Comparison of ENCODE assay signal across 8 cellular contexts in genomic region chr19:39407644-39408391, GRCh38. TPM values are rescaled to one million over a fixed set of nuclear protein-coding genes. Genes with fewer than 3 reads are reported as not detected.
DNase-seq lines count a peak whose midpoint lies in the region; ATAC-seq and TF ChIP-seq lines count a peak whose summit lies in the region.

No MANE protein-coding gene starts in this region.

- no peak for TF ChIP-seq EP300 in stomach (IDR thresholded peaks at IDR 0.05)

- peaks cover 64% of the 10 kb centered on the region for H3K4me1 Mint-ChIP-seq in central memory CD8-positive, alpha-beta T cell

- H3K9ac ChIP-seq in GM23248 (peak overlapping the region; percentile 97), liver (ENCODE audit: low read depth in 1 of 2, low read length in 2 of 2) (peak overlapping the region; percentile 98 to 99)

- DNase-seq in GM23248 (peak; percentile 64), T-helper 22 cell (ENCODE audit: low read depth) (peak; percentile 49), stomach (peak; percentile 76), AG20443 (ENCODE audit: low spot score) (no peak)
- peak; percentile 48 to 68 for DNase-seq in central memory CD8-positive, alpha-beta T cell (ENCODE audit: low spot score in 2 of 2)

- H3K27ac Mint-ChIP-seq in central memory CD8-positive, alpha-beta T cell (ENCODE audit: low read depth), result peak overlapping the region; percentile 100

- peaks cover 5% of the 10 kb centered on the region for H3K9me3 Mint-ChIP-seq in central memory CD8-positive, alpha-beta T cell

- peak overlapping the region; percentile 87 for H3K4me3 ChIP-seq in GM23248
- H3K4me3 ChIP-seq in liver (ENCODE audit: low read depth in 1 of 3, low read length in 3 of 3), result peak overlapping the region; percentile 89 to 95 (median 94)
- peak overlapping the region; percentile 91 to 95 (median 93) for H3K4me3 ChIP-seq in stomach

- H3F3A ChIP-seq in GM23248 (ENCODE audit: insufficient read depth), result peaks cover 34% of the 10 kb centered on the region

- peak overlapping the region; percentile 96 for H3K27ac ChIP-seq in GM23248
- H3K27ac ChIP-seq in liver (ENCODE audit: low read depth in 1 of 2, low read length in 2 of 2), result peak overlapping the region; percentile 89 to 95
- peak overlapping the region; percentile 98 to 100 (median 99) for H3K27ac ChIP-seq in stomach

- whole genome bisulfite sequencing in GM23248 (ENCODE audit: low coverage in 1 of 2, low lambda C conversion rate in 2 of 2, missing lambda C conversion rate in 2 of 2), 2 experiments, result 0 to 1% methylated on average over 33 to 36 of the region's 41 CpGs
- WGBS in liver, result 5% methylated on average over 41 of the region's 41 CpGs
- 2 to 13% (median 11%) methylated on average over 25 to 41 of the region's 41 CpGs for WGBS in stomach, 5 donors

- H3K4me2 ChIP-seq in GM23248 (ENCODE audit: unreplicated experiment), result peak overlapping the region; percentile 94

- peaks cover 24% of the 10 kb centered on the region for H3K79me2 ChIP-seq in GM23248 (ENCODE audit: insufficient read depth)

- H2AFZ ChIP-seq in GM23248, result no peak overlapping the region

- intact Hi-C loops in stomach (cut with DNase I; ENCODE audit: low total_unique reads), result no loop called here

- no peaks in the 10 kb centered on the region for H3K27me3 Mint-ChIP-seq in central memory CD8-positive, alpha-beta T cell

- in situ Hi-C loops in GM23248 (cut with MboI), result no loop called here

- H3K9me3 ChIP-seq in GM23248 (ENCODE audit: low read depth), result no peaks in the 10 kb centered on the region
- no peaks in the 10 kb centered on the region for H3K9me3 ChIP-seq in liver (ENCODE audit: control insufficient read depth in 4 of 4, low read length in 3 of 4)
- no peaks in the 10 kb centered on the region for H3K9me3 ChIP-seq in stomach

- H3K36me3 Mint-ChIP-seq in central memory CD8-positive, alpha-beta T cell (ENCODE audit: insufficient read depth), result peaks cover 86% of the 10 kb centered on the region

- H3K36me3 ChIP-seq in GM23248 (ENCODE audit: low read depth) (peaks cover 11% of the 10 kb centered on the region; the same call in 1 of the 2 replicates), liver (ENCODE audit: control insufficient read depth in 4 of 4, insufficient read depth in 3 of 4, low read depth in 1 of 4, low read length in 3 of 4) (peaks cover 0 to 9% (median 0%) of the 10 kb centered on the region in 4 donors), stomach (peaks cover 15 to 23% (median 20%) of the 10 kb centered on the region in 4 donors)

- peak; percentile 2 for ATAC-seq in central memory CD8-positive, alpha-beta T cell (replicated peaks; ENCODE audit: extremely low read depth, poor library complexity, severe bottlenecking)
- no peak for ATAC-seq in HG02763 (IDR thresholded peaks at IDR 0.05; ENCODE audit: unreplicated experiment)
- no peak for ATAC-seq in GM18520 (IDR thresholded peaks at IDR 0.05; ENCODE audit: unreplicated experiment)

- peak overlapping the region; percentile 80 for H3K4me3 Mint-ChIP-seq in central memory CD8-positive, alpha-beta T cell

- peak in 3 of 4 donors; percentile 48 to 78 (median 55) for TF ChIP-seq POLR2A in stomach (IDR thresholded peaks at IDR 0.05)

- H4K20me1 ChIP-seq in GM23248 (ENCODE audit: insufficient read depth), result no peaks in the 10 kb centered on the region

- H3K9me2 ChIP-seq in GM23248 (ENCODE audit: insufficient read depth), result no peaks in the 10 kb centered on the region

- H3K4me1 ChIP-seq in GM23248 (ENCODE audit: insufficient read depth), result peaks cover 34% of the 10 kb centered on the region
- peaks cover 7 to 28% (median 12%) of the 10 kb centered on the region in 4 donors for H3K4me1 ChIP-seq in liver (ENCODE audit: control insufficient read depth in 4 of 4, insufficient read depth in 4 of 4, low read length in 3 of 4)
- H3K4me1 ChIP-seq in stomach, result peaks cover 38 to 66% (median 54%) of the 10 kb centered on the region in 4 donors

- TF ChIP-seq RAD21 in liver (IDR thresholded peaks at IDR 0.05), result no peak

- TF ChIP-seq CTCF in liver (IDR thresholded peaks at IDR 0.05; ENCODE audit: low read depth, low read length, missing input control) (no peak), stomach (IDR thresholded peaks at IDR 0.05) (no peak)

- H3K27me3 ChIP-seq in GM23248 (replicated peaks; ENCODE audit: insufficient read depth) (no peaks in the 10 kb centered on the region), liver (ENCODE audit: control insufficient read depth in 4 of 4, insufficient read depth in 4 of 4, low read length in 3 of 4) (no peaks in the 10 kb centered on the region), stomach (no peaks in the 10 kb centered on the region)

TF ChIP-seq in liver, 16 proteins besides CTCF, POLR2A, EP300 and RAD21 (continues in another document):
- TF ChIP-seq MAX (IDR thresholded peaks at IDR 0.05), result no peak
- TF ChIP-seq REST (IDR thresholded peaks at IDR 0.05), result no peak
- TF ChIP-seq NR2F2 (IDR thresholded peaks at IDR 0.05), result peak; percentile 3
- no peak for TF ChIP-seq SP1 (IDR thresholded peaks at IDR 0.05)
- TF ChIP-seq TAF1 (conservative IDR thresholded peaks at IDR 0.05), result no peak
- TF ChIP-seq RXRA (IDR thresholded peaks at IDR 0.05), result peak in 1 of 2 donors; percentile 5
- TF ChIP-seq HNF4G (IDR thresholded peaks at IDR 0.05), result no peak
- TF ChIP-seq FOXA2 (IDR thresholded peaks at IDR 0.05), result no peak

RNA-seq across cellular contexts. Expression of gene ZFP36, which starts 1.2 kb away (rescaled TPM):
- 7.0 and 13.9 TPM in 2 replicates for total RNA-seq in GM23248 (2014; rRNA removed; shearing (Covaris generic))
- 86.2 and 86.6 TPM in 2 replicates for polyA plus RNA-seq in GM23248 (2016; fragmentation: Nextera tagmentation; extraction: Ambion mirVana)
- total RNA-seq in liver, result 1 to 10 TPM; 3.6 to 9.0 TPM
- 10 to 100 TPM; 62.0 to 91.9 TPM for polyA plus RNA-seq in liver
- 1,000 to 10,000 TPM in 1 of 5 donors, 100 to 1,000 TPM in 3, 10 to 100 TPM in 1; 26.1 to 1,667 (median 340) TPM for total RNA-seq in stomach
- 100 to 1,000 TPM; 127 to 150 (median 136) TPM for polyA plus RNA-seq in stomach

RNA-seq across cellular contexts. Expression of gene PLEKHG2, which starts 4.7 kb away (rescaled TPM):
- 12.0 and 17.5 TPM in 2 replicates for total RNA-seq in GM23248 (2014; rRNA removed; shearing (Covaris generic))
- polyA plus RNA-seq in GM23248 (2016; fragmentation: Nextera tagmentation; extraction: Ambion mirVana), result 12.2 and 13.5 TPM in 2 replicates
- total RNA-seq in liver, result 1 to 10 TPM; 3.7 to 4.5 TPM
- 1 to 10 TPM; 2.1 to 2.2 TPM for polyA plus RNA-seq in liver
- 10 to 100 TPM in 2 of 5 donors, 1 to 10 TPM in 3; 1.4 to 20.2 (median 8.5) TPM for total RNA-seq in stomach
- polyA plus RNA-seq in stomach, result 1 to 10 TPM; 4.6 to 6.3 (median 4.9) TPM

RNA-seq across cellular contexts. Expression of gene MED29, which starts 16.6 kb away (rescaled TPM):
- total RNA-seq in GM23248 (2014; rRNA removed; shearing (Covaris generic)), result 27.7 and 29.6 TPM in 2 replicates
- 34.9 and 39.2 TPM in 2 replicates for polyA plus RNA-seq in GM23248 (2016; fragmentation: Nextera tagmentation; extraction: Ambion mirVana)
- 10 to 100 TPM; 11.0 to 13.8 TPM for total RNA-seq in liver
- 10 to 100 TPM; 21.0 to 24.2 TPM for polyA plus RNA-seq in liver
- total RNA-seq in stomach, result 10 to 100 TPM in 4 of 5 donors, 1 to 10 TPM in 1; 6.4 to 91.0 (median 23.0) TPM
- 10 to 100 TPM; 20.4 to 22.1 (median 20.5) TPM for polyA plus RNA-seq in stomach

RNA-seq across cellular contexts. Expression of gene PAF1, which starts 16.9 kb away (rescaled TPM):
- 45.3 and 51.2 TPM in 2 replicates for total RNA-seq in GM23248 (2014; rRNA removed; shearing (Covaris generic))
- polyA plus RNA-seq in GM23248 (2016; fragmentation: Nextera tagmentation; extraction: Ambion mirVana), result 44.2 and 44.5 TPM in 2 replicates
- total RNA-seq in liver, result 10 to 100 TPM; 13.7 to 16.7 TPM
- polyA plus RNA-seq in liver, result 10 to 100 TPM; 21.2 to 29.4 TPM
- total RNA-seq in stomach, result 10 to 100 TPM in 3 of 5 donors, 1 to 10 TPM in 2; 7.0 to 77.2 (median 21.4) TPM
- polyA plus RNA-seq in stomach, result 10 to 100 TPM; 31.7 to 49.0 (median 32.2) TPM

RNA-seq across cellular contexts. Expression of gene RPS16, which starts 27.9 kb away (rescaled TPM):
- 91.2 and 136 TPM in 2 replicates for total RNA-seq in GM23248 (2014; rRNA removed; shearing (Covaris generic))
- polyA plus RNA-seq in GM23248 (2016; fragmentation: Nextera tagmentation; extraction: Ambion mirVana), result 542 and 556 TPM in 2 replicates
- total RNA-seq in liver, result 100 to 1,000 TPM; 109 to 111 TPM
- polyA plus RNA-seq in liver, result 1,000 to 10,000 TPM in 1 of 2 donors, 100 to 1,000 TPM in 1; 324 to 1,094 TPM
- total RNA-seq in stomach, result 1,000 to 10,000 TPM in 3 of 5 donors, 100 to 1,000 TPM in 1, 10 to 100 TPM in 1; 69.0 to 2,451 (median 1,419) TPM
- 1,000 to 10,000 TPM; 3,264 to 4,294 (median 3,586) TPM for polyA plus RNA-seq in stomach
